1 cellular context compared by ENCODE assay signal in genomic region chr11:61027141-61027840, GRCh38.
TF ChIP-seq lines count a peak whose summit lies in the region.

No MANE protein-coding gene starts in this region.

TF ChIP-seq in HepG2, 621 proteins besides CTCF, POLR2A, EP300 and RAD21:
- TF ChIP-seq ZNF781 (CRISPR knock-in tag; IDR thresholded peaks at IDR 0.05; ENCODE audit: borderline replicate concordance, not compliant biosample characterization) = no peak
- no peak for TF ChIP-seq THAP11 (CRISPR knock-in tag; IDR thresholded peaks at IDR 0.05)
- no peak for TF ChIP-seq ZNF597 (CRISPR knock-in tag; IDR thresholded peaks at IDR 0.05)
- no peak for TF ChIP-seq PCBP2 (optimal IDR thresholded peaks at IDR 0.05; ENCODE audit: low read depth, low read length, poor library complexity, severe bottlenecking)
- no peak for TF ChIP-seq ZNF839 (CRISPR knock-in tag; IDR thresholded peaks at IDR 0.05; ENCODE audit: borderline replicate concordance)
- no peak for TF ChIP-seq UBTF (CRISPR knock-in tag; IDR thresholded peaks at IDR 0.05)
- no peak for TF ChIP-seq ZSCAN22 (CRISPR knock-in tag; IDR thresholded peaks at IDR 0.05)
- no peak for TF ChIP-seq ARID3A (IDR thresholded peaks at IDR 0.05; ENCODE audit: low read depth, low read length)
- TF ChIP-seq ZNF143 (CRISPR knock-in tag; IDR thresholded peaks at IDR 0.05) = no peak
- no peak for TF ChIP-seq ZKSCAN1 (IDR thresholded peaks at IDR 0.05; ENCODE audit: low read length)
- TF ChIP-seq ZNF230 (CRISPR knock-in tag; IDR thresholded peaks at IDR 0.05) = no peak
- TF ChIP-seq HDAC6 (IDR thresholded peaks at IDR 0.05; ENCODE audit: low read depth, low read length) = no peak
